35 cellular contexts compared by ENCODE assay signal in genomic region chr3:6580808-6581207, GRCh38.
"Had no signal": no experiment of that assay in that cellular context is flagged by ENCODE, and none has a peak within 500 bp of the region (broad histone marks: within the 10 kb centered on the region; RNA-seq: fewer than 3 reads in every experiment).

No MANE protein-coding gene starts in this region.

- H3K4me3 ChIP-seq: MG63 had no signal

- H3K36me3 ChIP-seq: MG63 had no signal

- H3K9me3 ChIP-seq: MG63 had no signal

- H3K27me3 ChIP-seq: MG63 had no signal

- DNase-seq: Karpas-422, Kasumi-1, MG63, MM.1S, MV-4-11, NCI-H1048, NCI-H1092, NCI-H1092 treated with DMSO at 0.1 percent for 48 hours, NCI-H1105, NCI-H1105 treated with DMSO at 0.1 percent for 48 hours, NCI-H1417, NCI-H1417 treated with DMSO at 0.1 percent for 48 hours, NCI-H1436, NCI-H1436 treated with DMSO at 0.1 percent for 48 hours, NCI-H146, NCI-H1694, NCI-H1694 treated with DMSO at 0.1 percent for 48 hours, NCI-H187, NCI-H187 treated with DMSO at 0.1 percent for 48 hours, NCI-H1930, NCI-H2029, NCI-H2029 treated with DMSO at 0.1 percent for 48 hours, NCI-H2081, NCI-H2081 treated with DMSO at 0.1 percent for 48 hours, NCI-H2107, NCI-H2171, NCI-H2171 treated with DMSO at 0.1 percent for 48 hours, NCI-H2227 treated with DMSO at 0.1 percent for 48 hours, NCI-H226, NCI-H345, NCI-H446, NCI-H446 treated with DMSO at 0.1 percent for 48 hours, NCI-H510A, NCI-H510A treated with DMSO at 0.1 percent for 48 hours, NCI-H524 had no signal
